14 cellular contexts compared by ENCODE assay signal in genomic region chr7:104878577-104878976, GRCh38.
A peak's percentile ranks its signal among the peaks of the same experiment; 100 is the strongest.
DNase-seq lines count a peak whose midpoint lies in the region; ATAC-seq lines count a peak whose summit lies in the region.
"Had no signal": no experiment of that assay in that cellular context is flagged by ENCODE, and none has a peak within 500 bp of the region (broad histone marks: within the 10 kb centered on the region; RNA-seq: fewer than 3 reads in every experiment).

No MANE protein-coding gene starts in this region.

- CTCF ChIA-PET in activated CD4-positive, alpha-beta T cell treated with anti-CD3 and anti-CD28 coated beads, Interleukin-2, amount 10 ng/mL, durations not matched to agents 7 days and 5 days (lab: Charles Lee): interaction anchor here (0.8 to 1.4 kb wide), 2 partner anchors 24 to 27 kb away, joined by 3 read pairs; no protein-coding TSS in a partner anchor

- peak; percentile 15 for DNase-seq in activated CD4-positive, alpha-beta T cell treated with anti-CD3 and anti-CD28 coated beads, Interleukin-2, amount 10 ng/mL, durations not matched to agents 7 days and 5 days
- no peak for DNase-seq in activated CD4-positive, alpha-beta T cell treated with anti-CD3 and anti-CD28 coated beads for 1 hour
- peak in 1 of 2 donors; percentile 17 for DNase-seq in activated naive CD4-positive, alpha-beta T cell treated with anti-CD3 and anti-CD28 coated beads, Interleukin-2, amount 50 U/mL, for 72 hours (ENCODE audit: low spot score in 2 of 2)
- DNase-seq in NCI-H1048 (lab: John Stamatoyannopoulos, UW): no peak
- DNase-seq in KG1 (lab: John Stamatoyannopoulos, UW): no peak
- no peak for DNase-seq in SIG-M5 treated with dmso at 0.1 percent for 504 hours (lab: John Stamatoyannopoulos, UW; ENCODE audit: unreplicated experiment)
- DNase-seq: activated B cell treated with CpG ODN at 0.5 μM for 24 hours, NCI-H1105 treated with DMSO at 0.1 percent for 48 hours, nucleus accumbens, PC-3, upper lobe of left lung had no signal

- ATAC-seq in GM21423 (IDR thresholded peaks at IDR 0.05; ENCODE audit: unreplicated experiment) (peak; percentile 86), HG03066 (IDR thresholded peaks at IDR 0.05; ENCODE audit: low read depth, unreplicated experiment) (peak; percentile 91)
- peak; percentile 56 to 93 for ATAC-seq in activated naive CD4-positive, alpha-beta T cell treated with anti-CD3 and anti-CD28 coated beads, Interleukin-2, amount 50 U/mL, for 72 hours
- ATAC-seq: PC-3 had no signal

- no peaks in the 10 kb centered on the region for H3K36me3 Mint-ChIP-seq in activated CD4-positive, alpha-beta T cell treated with anti-CD3 and anti-CD28 coated beads, Interleukin-2, amount 10 ng/mL, durations not matched to agents 7 days and 5 days (ENCODE audit: low read depth)
- H3K36me3 Mint-ChIP-seq in activated naive CD4-positive, alpha-beta T cell treated with anti-CD3 and anti-CD28 coated beads, Interleukin-2, amount 50 U/mL, for 72 hours: no peaks in the 10 kb centered on the region
- H3K36me3 Mint-ChIP-seq: brain had no signal

- H3K4me1 Mint-ChIP-seq in activated CD4-positive, alpha-beta T cell treated with anti-CD3 and anti-CD28 coated beads, Interleukin-2, amount 10 ng/mL, durations not matched to agents 7 days and 5 days: peaks cover 20% of the 10 kb centered on the region

- no peak overlapping the region for H3K4me3 Mint-ChIP-seq in activated CD4-positive, alpha-beta T cell treated with anti-CD3 and anti-CD28 coated beads, Interleukin-2, amount 10 ng/mL, durations not matched to agents 7 days and 5 days
- H3K4me3 Mint-ChIP-seq: activated B cell treated with CpG ODN at 0.5 μM for 24 hours, brain had no signal

- peaks cover 4% of the 10 kb centered on the region for H3K27me3 Mint-ChIP-seq in activated CD4-positive, alpha-beta T cell treated with anti-CD3 and anti-CD28 coated beads, Interleukin-2, amount 10 ng/mL, durations not matched to agents 7 days and 5 days

- peaks cover 3% of the 10 kb centered on the region for H3K9me3 Mint-ChIP-seq in activated CD4-positive, alpha-beta T cell treated with anti-CD3 and anti-CD28 coated beads, Interleukin-2, amount 10 ng/mL, durations not matched to agents 7 days and 5 days
- H3K9me3 Mint-ChIP-seq in activated naive CD4-positive, alpha-beta T cell treated with anti-CD3 and anti-CD28 coated beads, Interleukin-2, amount 50 U/mL, for 72 hours: no peaks in the 10 kb centered on the region

- peak overlapping the region; percentile 16 for H3K27ac Mint-ChIP-seq in activated CD4-positive, alpha-beta T cell treated with anti-CD3 and anti-CD28 coated beads, Interleukin-2, amount 10 ng/mL, durations not matched to agents 7 days and 5 days
- H3K27ac Mint-ChIP-seq in activated naive CD4-positive, alpha-beta T cell treated with anti-CD3 and anti-CD28 coated beads, Interleukin-2, amount 50 U/mL, for 72 hours: peak overlapping the region; percentile 34 to 66
- H3K27ac Mint-ChIP-seq: activated B cell treated with CpG ODN at 0.5 μM for 24 hours, brain had no signal

- POLR2A ChIA-PET in activated CD4-positive, alpha-beta T cell treated with anti-CD3 and anti-CD28 coated beads, Interleukin-2, amount 10 ng/mL, durations not matched to agents 7 days and 5 days (lab: Charles Lee): no interaction called here
